ENCODE assay signal across 1 cellular context in the genomic region with DNA sequence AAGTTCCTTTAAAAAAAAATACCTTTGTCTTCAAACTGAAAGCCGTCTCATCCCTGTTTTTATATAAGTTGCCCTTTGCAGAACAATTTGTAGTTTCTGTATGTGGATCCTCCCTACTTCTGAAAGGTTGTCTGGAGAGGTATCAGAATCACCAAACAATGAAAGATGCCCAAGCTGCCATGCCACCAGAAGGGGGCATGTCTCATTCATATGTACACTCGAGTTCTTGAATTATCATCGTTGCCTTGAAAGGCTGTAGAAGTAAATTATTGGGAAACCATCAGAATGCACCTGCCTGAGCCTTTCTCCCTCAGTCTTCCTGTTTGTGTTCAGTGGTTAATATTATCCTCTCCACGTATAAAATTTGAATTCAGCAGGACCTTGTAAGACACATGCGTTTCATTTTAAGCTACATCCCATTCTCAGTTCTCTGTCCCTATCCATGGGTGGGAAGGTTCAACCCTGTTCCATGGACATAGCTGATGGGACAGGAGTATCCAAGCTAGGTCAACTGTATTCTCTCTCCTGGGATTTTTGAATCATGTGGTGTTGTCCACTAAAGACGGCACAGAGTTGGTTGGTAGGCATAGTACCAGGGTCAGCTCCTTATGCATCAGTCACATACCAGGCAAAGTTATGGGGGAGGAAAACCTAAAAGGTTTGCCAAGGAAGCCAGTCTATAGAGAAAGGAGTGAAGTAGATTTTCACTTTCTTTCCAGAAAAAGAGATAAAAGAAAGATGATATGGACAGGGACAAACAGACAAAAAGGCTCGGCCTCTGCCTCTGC.
TF ChIP-seq lines count a peak whose summit lies in the region.

No MANE protein-coding gene starts in this region.

TF ChIP-seq in A549, 52 proteins besides CTCF, POLR2A, EP300 and RAD21 (continued from another document):
- TF ChIP-seq, protein P1, sequence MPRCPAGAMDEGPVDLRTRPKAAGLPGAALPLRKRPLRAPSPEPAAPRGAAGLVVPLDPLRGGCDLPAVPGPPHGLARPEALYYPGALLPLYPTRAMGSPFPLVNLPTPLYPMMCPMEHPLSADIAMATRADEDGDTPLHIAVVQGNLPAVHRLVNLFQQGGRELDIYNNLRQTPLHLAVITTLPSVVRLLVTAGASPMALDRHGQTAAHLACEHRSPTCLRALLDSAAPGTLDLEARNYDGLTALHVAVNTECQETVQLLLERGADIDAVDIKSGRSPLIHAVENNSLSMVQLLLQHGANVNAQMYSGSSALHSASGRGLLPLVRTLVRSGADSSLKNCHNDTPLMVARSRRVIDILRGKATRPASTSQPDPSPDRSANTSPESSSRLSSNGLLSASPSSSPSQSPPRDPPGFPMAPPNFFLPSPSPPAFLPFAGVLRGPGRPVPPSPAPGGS (IDR thresholded peaks at IDR 0.05): no peak
- no peak for TF ChIP-seq RARB (CRISPR knock-in tag; IDR thresholded peaks at IDR 0.05)
- TF ChIP-seq, protein P2, sequence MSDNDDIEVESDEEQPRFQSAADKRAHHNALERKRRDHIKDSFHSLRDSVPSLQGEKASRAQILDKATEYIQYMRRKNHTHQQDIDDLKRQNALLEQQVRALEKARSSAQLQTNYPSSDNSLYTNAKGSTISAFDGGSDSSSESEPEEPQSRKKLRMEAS (IDR thresholded peaks at IDR 0.05): no peak
- no peak for TF ChIP-seq TFCP2L1 (CRISPR knock-in tag; IDR thresholded peaks at IDR 0.05)
